1 cellular context compared by ENCODE assay signal in genomic region chr2:206693399-206694137, GRCh38.
A peak's percentile ranks its signal among the peaks of the same experiment; 100 is the strongest.
TF ChIP-seq lines count a peak whose summit lies in the region.

No MANE protein-coding gene starts in this region.

TF ChIP-seq in HepG2, 621 proteins besides CTCF, POLR2A, EP300 and RAD21 (continued from another document):
- no peak for TF ChIP-seq NR1H2 (CRISPR knock-in tag; IDR thresholded peaks at IDR 0.05; ENCODE audit: borderline replicate concordance, low read depth)
- TF ChIP-seq ZNF331 (CRISPR knock-in tag; IDR thresholded peaks at IDR 0.05), result peak; percentile 20; the same call in 1 of the 2 replicates
- peak in 1 of 2 experiments; percentile 61; a peak in 1 of 4 replicates for TF ChIP-seq KLF16 (CRISPR knock-in tag; IDR thresholded peaks at IDR 0.05)
- TF ChIP-seq RFXAP (CRISPR knock-in tag; IDR thresholded peaks at IDR 0.05; ENCODE audit: borderline replicate concordance), result no peak
- 0 out of 2 replicates have a peak, but pooled peaks have one; percentile 26 for TF ChIP-seq ERF (CRISPR knock-in tag; IDR thresholded peaks at IDR 0.05)
- TF ChIP-seq PHF20 (CRISPR knock-in tag; IDR thresholded peaks at IDR 0.05), result no peak
- TF ChIP-seq ZNF672 (CRISPR knock-in tag; IDR thresholded peaks at IDR 0.05), result no peak
- 0 out of 2 replicates have a peak, but pooled peaks have one; percentile 39 for TF ChIP-seq ZBTB8A (CRISPR knock-in tag; IDR thresholded peaks at IDR 0.05; ENCODE audit: borderline replicate concordance, low read depth)
- no peak for TF ChIP-seq ATF4 (CRISPR knock-in tag; IDR thresholded peaks at IDR 0.05)
- no peak for TF ChIP-seq ZMYM3 (CRISPR knock-in tag; IDR thresholded peaks at IDR 0.05)
- TF ChIP-seq ZFX (CRISPR knock-in tag; IDR thresholded peaks at IDR 0.05; ENCODE audit: low read depth), result peak; percentile 21; the same call in 1 of the 2 replicates
- TF ChIP-seq GZF1 (CRISPR knock-in tag; IDR thresholded peaks at IDR 0.05), result no peak
- TF ChIP-seq KMT2B (CRISPR knock-in tag; IDR thresholded peaks at IDR 0.05), result 0 out of 2 replicates have a peak, but pooled peaks have one; percentile 15
- no peak for TF ChIP-seq ETS1 (CRISPR knock-in tag; IDR thresholded peaks at IDR 0.05)
- peak; percentile 68; the same call in 1 of the 2 replicates for TF ChIP-seq SMC3 (IDR thresholded peaks at IDR 0.05; ENCODE audit: low read length)
- TF ChIP-seq STAG1 (CRISPR knock-in tag; IDR thresholded peaks at IDR 0.05), result peak; percentile 91
TF ChIP-seq in HepG2: peak in this region for 13.
